In the genomic region with DNA sequence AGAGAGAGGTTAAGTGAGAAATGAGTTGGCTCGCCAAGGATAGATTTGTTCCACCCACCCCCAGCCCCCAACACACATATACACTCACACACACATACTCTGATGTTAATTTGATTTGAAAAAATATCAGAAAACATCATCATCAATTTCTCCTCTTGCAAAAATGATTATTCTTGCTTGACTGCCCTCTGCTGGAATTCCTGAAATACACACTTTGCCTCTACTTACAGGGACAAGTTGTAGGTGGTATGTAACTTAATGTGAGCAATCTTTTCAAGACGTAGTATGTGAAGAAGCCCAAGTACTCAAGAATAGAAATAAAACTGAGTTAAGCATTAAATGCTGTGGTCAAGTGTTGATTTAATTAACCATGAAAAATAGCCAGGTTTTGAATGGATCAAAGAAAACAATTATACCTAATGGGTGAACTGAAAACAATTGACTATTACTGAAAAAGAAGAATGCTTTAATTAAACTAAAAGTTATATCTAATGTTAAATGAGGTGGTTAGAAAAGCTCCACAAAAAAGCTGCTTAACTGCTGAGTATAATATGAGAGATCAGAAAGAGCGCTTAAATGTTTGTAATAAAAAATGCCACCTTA, we compare ENCODE assay signal across 1 cellular context.
TF ChIP-seq lines count a peak whose summit lies in the region.

No MANE protein-coding gene starts in this region.

TF ChIP-seq in H1, 55 proteins besides CTCF, POLR2A, EP300 and RAD21 (continued from another document):
- TF ChIP-seq CTBP2 (IDR thresholded peaks at IDR 0.05; ENCODE audit: borderline replicate concordance, insufficient read depth, insufficient read length, low read length), result no peak
- no peak for TF ChIP-seq SP2 (IDR thresholded peaks at IDR 0.05; ENCODE audit: low read length)
- no peak for TF ChIP-seq TBP (IDR thresholded peaks at IDR 0.05; ENCODE audit: low read depth, low read length)
- no peak for TF ChIP-seq SUZ12 (IDR thresholded peaks at IDR 0.05; ENCODE audit: low read length)
- TF ChIP-seq, protein P1, sequence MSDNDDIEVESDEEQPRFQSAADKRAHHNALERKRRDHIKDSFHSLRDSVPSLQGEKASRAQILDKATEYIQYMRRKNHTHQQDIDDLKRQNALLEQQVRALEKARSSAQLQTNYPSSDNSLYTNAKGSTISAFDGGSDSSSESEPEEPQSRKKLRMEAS (IDR thresholded peaks at IDR 0.05), result no peak
